In genomic region chr3:147854542-147854941, GRCh38 we compare ENCODE assay signal across 6 cellular contexts.
"Had no signal": no experiment of that assay in that cellular context is flagged by ENCODE, and none has a peak within 500 bp of the region (broad histone marks: within the 10 kb centered on the region; RNA-seq: fewer than 3 reads in every experiment).

No MANE protein-coding gene starts in this region.

- FAIRE-seq: HTR-8/SVneo, K562 had no signal

- H3K4me3 ChIP-seq: K562 had no signal

- ATAC-seq: K562 had no signal

- DNase-seq: IMR-90, KBM-7, KG1 had no signal

- H3K27ac ChIP-seq: HL-60 had no signal
